ENCODE assay signal across 24 cellular contexts in genomic region chr4:166049036-166049435, GRCh38.
"Had no signal": no experiment of that assay in that cellular context is flagged by ENCODE, and none has a peak within 500 bp of the region (broad histone marks: within the 10 kb centered on the region; RNA-seq: fewer than 3 reads in every experiment).

No MANE protein-coding gene starts in this region.

- H3K4me3 ChIP-seq: left ventricle myocardium inferior, lung, neural progenitor cell, ovary, sigmoid colon, stomach, testis, thyroid gland, transverse colon, upper lobe of left lung, vagina had no signal

- ATAC-seq: natural killer cell; right cardiac atrium; stimulated activated naive B cell treated with anti-CD40 and anti-IgM and Interleukin-4, amounts not matched to agents 10 μg/mL and 1 μg/mL and 100 μg/mL, for 72 hours; stimulated activated naive CD8-positive, alpha-beta T cell treated with anti-CD3 and anti-CD28 coated beads, Interleukin-15, Interleukin-2, amounts not matched to agents 100 U/mL and 50 U/mL, for 24 hours had no signal

- DNase-seq: islet precursor cell; left ventricle myocardium inferior; mesendoderm; naive B cell; natural killer cell; nephron progenitor cell; occipital lobe; ovary; right cardiac atrium; sigmoid colon; stimulated activated CD4-positive, alpha-beta T cell treated with anti-CD3 and anti-CD28 coated beads, Interleukin-12 subunit alpha, Interleukin-12 subunit beta, amount 100 ng/mL, for 4 hours; stimulated activated CD4-positive, alpha-beta T cell treated with anti-CD3 and anti-CD28 coated beads, Interleukin-15, amount 100 ng/mL, for 24 hours; stimulated activated CD4-positive, alpha-beta T cell treated with anti-CD3 and anti-CD28 coated beads, Interleukin-2, amount 100 ng/mL, for 24 hours; stimulated activated CD4-positive, alpha-beta T cell treated with anti-CD3 and anti-CD28 coated beads, Interleukin-4, amount 100 ng/mL, for 1 hour; stimulated activated naive B cell treated with anti-CD40 and anti-IgM and Interleukin-4, amounts not matched to agents 10 μg/mL and 1 μg/mL and 100 μg/mL, for 72 hours; stimulated activated naive CD8-positive, alpha-beta T cell treated with anti-CD3 and anti-CD28 coated beads, Interleukin-15, Interleukin-2, amounts not matched to agents 100 U/mL and 50 U/mL, for 24 hours; stomach; testis; thyroid gland; transverse colon; upper lobe of left lung had no signal
